12 cellular contexts compared by ENCODE assay signal in the genomic region with DNA sequence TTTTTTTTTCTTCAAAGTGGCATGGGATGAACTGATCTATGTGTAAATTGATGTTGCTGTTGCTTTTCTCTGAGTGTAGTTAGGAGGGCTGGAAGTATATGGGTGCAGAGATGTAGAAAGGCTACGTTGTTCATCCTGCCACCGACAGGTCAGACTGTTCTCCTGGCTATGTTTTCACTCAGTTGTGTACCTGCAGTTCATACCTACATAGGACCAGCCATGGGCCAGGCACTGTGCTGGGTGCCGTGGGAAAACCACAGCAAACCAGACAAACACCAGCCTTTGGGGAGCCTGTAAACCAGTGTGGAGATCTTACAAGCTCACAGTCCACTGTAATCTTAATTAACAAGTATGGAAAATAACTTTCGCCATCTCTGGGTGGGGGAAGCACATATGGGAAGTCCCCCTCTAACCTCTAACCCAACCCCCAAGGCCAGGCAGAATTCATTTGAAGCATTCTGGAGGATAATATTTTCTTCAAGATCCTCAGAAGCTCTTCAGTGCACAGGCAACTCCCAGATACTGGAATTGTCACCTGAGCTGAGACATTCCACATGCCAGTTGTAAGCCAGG. TPM values are rescaled to one million over a fixed set of nuclear protein-coding genes. Genes with fewer than 3 reads are reported as not detected.
DNase-seq lines count a peak whose midpoint lies in the region; ATAC-seq and TF ChIP-seq lines count a peak whose summit lies in the region.
"Had no signal": no experiment of that assay in that cellular context is flagged by ENCODE, and none has a peak within 500 bp of the region (broad histone marks: within the 10 kb centered on the region; RNA-seq: fewer than 3 reads in every experiment).

No MANE protein-coding gene starts in this region.

- POLR2A ChIA-PET in activated naive CD8-positive, alpha-beta T cell treated with anti-CD3 and anti-CD28 coated beads, Interleukin-2, amount 10 ng/mL, durations not matched to agents 7 days and 5 days (lab: Charles Lee) = interaction anchor here (1.1 to 4.3 kb wide), 2 partner anchors 11 to 26 kb away, joined by 3 to 33 read pairs; no protein-coding TSS in a partner anchor

- DNase-seq in activated CD8-positive, alpha-beta memory T cell treated with anti-CD3 and anti-CD28 coated beads for 24 hours = peak; percentile 59
- no peak for DNase-seq in activated CD8-positive, alpha-beta memory T cell treated with anti-CD3 and anti-CD28 coated beads, Interleukin-2, amount 50 U/mL, for 4 hours
- no peak for DNase-seq in activated naive CD8-positive, alpha-beta T cell treated with anti-CD3 and anti-CD28 coated beads, Interleukin-2, amount 10 ng/mL, durations not matched to agents 7 days and 5 days
- DNase-seq in mucosa of gallbladder (ENCODE audit: low spot score) (no peak), omental fat pad (ENCODE audit: low spot score) (no peak), NCI-H2029 (lab: John Stamatoyannopoulos, UW) (no peak)
- DNase-seq: dermis blood vessel endothelial cell, KG1, NCI-H146, NCI-H524 treated with DMSO at 0.1 percent for 48 hours had no signal

- ATAC-seq in HG02852 (IDR thresholded peaks at IDR 0.05; ENCODE audit: unreplicated experiment) (peak; percentile 29), omental fat pad (ENCODE audit: low FRiP score) (no peak)
- no peak for ATAC-seq in activated naive CD8-positive, alpha-beta T cell treated with anti-CD3 and anti-CD28 coated beads, Interleukin-2, amount 10 ng/mL, durations not matched to agents 7 days and 5 days (ENCODE audit: low read depth)
- peak; percentile 59 for ATAC-seq in stimulated activated memory B cell treated with anti-CD40 and anti-IgM and Interleukin-4, amounts not matched to agents 10 μg/mL and 1 μg/mL and 100 μg/mL, for 72 hours

- peak overlapping the region; percentile 85 for H3K27ac Mint-ChIP-seq in activated naive CD8-positive, alpha-beta T cell treated with anti-CD3 and anti-CD28 coated beads, Interleukin-2, amount 10 ng/mL, durations not matched to agents 7 days and 5 days
- H3K27ac Mint-ChIP-seq in stimulated activated memory B cell treated with anti-CD40 and anti-IgM and Interleukin-4, amounts not matched to agents 10 μg/mL and 1 μg/mL and 100 μg/mL, for 72 hours = peak overlapping the region; percentile 71

- H3K36me3 Mint-ChIP-seq in activated naive CD8-positive, alpha-beta T cell treated with anti-CD3 and anti-CD28 coated beads, Interleukin-2, amount 10 ng/mL, durations not matched to agents 7 days and 5 days = peaks cover 32% of the 10 kb centered on the region
- peaks cover 29% of the 10 kb centered on the region for H3K36me3 Mint-ChIP-seq in stimulated activated memory B cell treated with anti-CD40 and anti-IgM and Interleukin-4, amounts not matched to agents 10 μg/mL and 1 μg/mL and 100 μg/mL, for 72 hours

- no peaks in the 10 kb centered on the region for H3K27me3 Mint-ChIP-seq in activated naive CD8-positive, alpha-beta T cell treated with anti-CD3 and anti-CD28 coated beads, Interleukin-2, amount 10 ng/mL, durations not matched to agents 7 days and 5 days
- no peaks in the 10 kb centered on the region for H3K27me3 Mint-ChIP-seq in stimulated activated memory B cell treated with anti-CD40 and anti-IgM and Interleukin-4, amounts not matched to agents 10 μg/mL and 1 μg/mL and 100 μg/mL, for 72 hours

- peak overlapping the region; percentile 67 for H3K4me3 Mint-ChIP-seq in activated naive CD8-positive, alpha-beta T cell treated with anti-CD3 and anti-CD28 coated beads, Interleukin-2, amount 10 ng/mL, durations not matched to agents 7 days and 5 days
- H3K4me3 Mint-ChIP-seq in stimulated activated memory B cell treated with anti-CD40 and anti-IgM and Interleukin-4, amounts not matched to agents 10 μg/mL and 1 μg/mL and 100 μg/mL, for 72 hours = peak overlapping the region; percentile 64

- peaks cover 78% of the 10 kb centered on the region for H3K4me1 Mint-ChIP-seq in activated naive CD8-positive, alpha-beta T cell treated with anti-CD3 and anti-CD28 coated beads, Interleukin-2, amount 10 ng/mL, durations not matched to agents 7 days and 5 days
- H3K4me1 Mint-ChIP-seq in stimulated activated memory B cell treated with anti-CD40 and anti-IgM and Interleukin-4, amounts not matched to agents 10 μg/mL and 1 μg/mL and 100 μg/mL, for 72 hours = peaks cover 95% of the 10 kb centered on the region

- H3K9me3 Mint-ChIP-seq in activated naive CD8-positive, alpha-beta T cell treated with anti-CD3 and anti-CD28 coated beads, Interleukin-2, amount 10 ng/mL, durations not matched to agents 7 days and 5 days = no peaks in the 10 kb centered on the region
- no peaks in the 10 kb centered on the region for H3K9me3 Mint-ChIP-seq in stimulated activated memory B cell treated with anti-CD40 and anti-IgM and Interleukin-4, amounts not matched to agents 10 μg/mL and 1 μg/mL and 100 μg/mL, for 72 hours

- TF ChIP-seq CTCF in omental fat pad (IDR thresholded peaks at IDR 0.05) = no peak

RNA-seq across cellular contexts. Expression of a gene that starts 12.7 kb away (rescaled TPM):
- 10 to 100 TPM; 69.6 to 70.0 TPM for total RNA-seq in activated naive CD8-positive, alpha-beta T cell treated with anti-CD3 and anti-CD28 coated beads, Interleukin-2, amount 10 ng/mL, durations not matched to agents 7 days and 5 days
- total RNA-seq in mucosa of gallbladder (160 TPM), omental fat pad (10 to 100 TPM; 32.6 to 43.7 (median 38.7) TPM)

Comparison
In these comparisons a context has a peak if more than half of its experiments do, and no peak if none do; other contexts are left out.
1. ATAC-seq: peak in HG02852 (single experiment) and stimulated activated memory B cell treated with anti-CD40 and anti-IgM and Interleukin-4, amounts not matched to agents 10 μg/mL and 1 μg/mL and 100 μg/mL, for 72 hours (single experiment); none in activated naive CD8-positive, alpha-beta T cell treated with anti-CD3 and anti-CD28 coated beads, Interleukin-2, amount 10 ng/mL, durations not matched to agents 7 days and 5 days (single experiment) and omental fat pad (single experiment).